8 cellular contexts compared by ENCODE assay signal in genomic region chr1:162498442-162498785, GRCh38. TPM values are rescaled to one million over a fixed set of nuclear protein-coding genes. Genes with fewer than 3 reads are reported as not detected.
DNase-seq lines count a peak whose midpoint lies in the region; ATAC-seq and TF ChIP-seq lines count a peak whose summit lies in the region.

No MANE protein-coding gene starts in this region.

- peak overlapping the region; percentile 83 for H3K4me3 ChIP-seq in GM06990 (replicated peaks; ENCODE audit: low read depth, low read length)
- peak overlapping the region; percentile 98 for H3K4me3 ChIP-seq in LNCaP clone FGC (ENCODE audit: low read depth, low read length)
- peak overlapping the region; percentile 78 to 99 for H3K4me3 ChIP-seq in body of pancreas

- peaks cover 0 to 3% (median 0%) of the 10 kb centered on the region in 3 donors for H3K9me3 ChIP-seq in body of pancreas

- intact Hi-C loops in body of pancreas (cut with DNase I), result no loop called here

- no peaks in the 10 kb centered on the region; the same call in 1 of the 2 replicates for H3K36me3 ChIP-seq in GM06990 (ENCODE audit: control insufficient read depth, insufficient read depth, low read length)
- H3K36me3 ChIP-seq in body of pancreas (replicated peaks in 1 of 2; ENCODE audit: insufficient read depth in 1 of 2, low read depth in 2 of 2), result peaks cover 0 to 11% of the 10 kb centered on the region in 2 donors

- H3K9me3 Mint-ChIP-seq in memory B cell, result no peaks in the 10 kb centered on the region

- TF ChIP-seq CTCF in GM06990 (IDR thresholded peaks at IDR 0.05; ENCODE audit: insufficient read depth, low read length, poor library complexity, severe bottlenecking), result no peak
- TF ChIP-seq CTCF in LNCaP clone FGC (IDR thresholded peaks at IDR 0.05; ENCODE audit: control insufficient read depth, extremely low read depth, insufficient read depth), result no peak
- no peak for TF ChIP-seq CTCF in body of pancreas (IDR thresholded peaks at IDR 0.05)

- H3K4me1 Mint-ChIP-seq in memory B cell, result peaks cover 14% of the 10 kb centered on the region

- peak overlapping the region in 3 of 4 donors; percentile 83 to 92 (median 84) for H3K27ac ChIP-seq in body of pancreas

- in situ Hi-C loops in G401 (cut with HindIII; ENCODE audit: low sequenced_read_pairs), result no loop called here

- DNase-seq in GM06990 (ENCODE audit: extremely low read depth, insufficient read length) (no peak), LNCaP clone FGC (ENCODE audit: low read depth) (no peak), body of pancreas (no peak), memory B cell (ENCODE audit: low spot score in 2 of 2) (peak in 1 of 2 donors; percentile 27), erythroblast (lab: John Stamatoyannopoulos, UW) (no peak), cerebellar nuclear complex (lab: John Stamatoyannopoulos, UW) (no peak), G401 (ENCODE audit: low spot score) (no peak)

- WGBS in body of pancreas, 2 donors, result 1% methylated on average over 7 of the region's 7 CpGs

- ATAC-seq in GM21619 (IDR thresholded peaks at IDR 0.05; ENCODE audit: unreplicated experiment), result peak; percentile 7
- no peak for ATAC-seq in body of pancreas
- ATAC-seq in memory B cell (ENCODE audit: low read depth), result peak; percentile 52

- no peaks in the 10 kb centered on the region for H3K27me3 Mint-ChIP-seq in memory B cell

- H3K27me3 ChIP-seq in GM06990 (replicated peaks; ENCODE audit: control insufficient read depth, insufficient read depth, low read length) (no peaks in the 10 kb centered on the region), body of pancreas (no peaks in the 10 kb centered on the region)

- peak overlapping the region; percentile 99 for H3K4me3 Mint-ChIP-seq in memory B cell

- H3K36me3 Mint-ChIP-seq in memory B cell, result peaks cover 7% of the 10 kb centered on the region

- TF ChIP-seq POLR2A in body of pancreas (IDR thresholded peaks at IDR 0.05), result no peak
- TF ChIP-seq POLR2A in erythroblast (IDR thresholded peaks at IDR 0.05; ENCODE audit: low read length), result no peak

- peak overlapping the region; percentile 98 for H3K27ac Mint-ChIP-seq in memory B cell

- peaks cover 18% of the 10 kb centered on the region for H3K4me1 ChIP-seq in body of pancreas

RNA-seq across cellular contexts. Expression of gene UHMK1, which starts 0.8 kb away (rescaled TPM):
- total RNA-seq in body of pancreas, result 10 to 100 TPM; 23.1 to 27.7 TPM
- 11.7 and 16.3 TPM in 2 replicates for total RNA-seq in G401 (2014; rRNA removed; shearing (Covaris generic))
